8 cellular contexts compared by ENCODE assay signal in the genomic region with DNA sequence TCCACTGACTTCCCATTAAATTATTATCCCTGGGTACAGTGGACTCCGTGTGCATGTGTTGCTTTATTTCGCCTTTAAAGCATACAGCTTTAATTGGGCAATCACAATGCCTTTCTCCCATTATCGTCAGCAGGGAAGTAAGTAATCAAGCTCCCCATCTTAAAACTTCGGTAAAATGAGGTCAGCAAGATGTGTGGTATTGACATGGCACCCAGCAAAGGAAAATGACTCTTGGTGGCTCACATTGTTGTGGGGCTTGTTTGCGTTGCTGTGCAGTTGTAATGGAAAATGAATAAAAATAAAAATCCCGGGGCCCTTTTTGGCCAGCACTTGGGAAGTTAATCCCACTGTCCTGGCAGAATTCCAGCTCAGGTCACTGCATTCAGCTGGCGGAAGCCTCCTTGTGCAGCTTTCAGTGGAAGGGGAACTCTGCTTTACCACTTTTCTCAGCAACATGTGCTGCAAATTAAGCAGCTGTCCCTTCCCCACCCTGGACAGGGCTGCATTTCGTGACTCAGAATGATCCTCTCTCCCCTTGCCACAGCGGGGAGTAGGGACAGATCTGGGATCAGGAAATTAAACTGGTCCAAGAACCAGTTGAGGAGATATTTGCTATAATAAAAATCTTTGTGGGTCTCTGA. TPM values are rescaled to one million over a fixed set of nuclear protein-coding genes. Genes with fewer than 3 reads are reported as not detected.
DNase-seq lines count a peak whose midpoint lies in the region; ATAC-seq, FAIRE-seq and TF ChIP-seq lines count a peak whose summit lies in the region.

No MANE protein-coding gene starts in this region.

- intact Hi-C loops in CD14-positive monocyte (cut with micrococcal nuclease) = no loop called here

- H3K36me3 Mint-ChIP-seq in CD14-positive monocyte (no peaks in the 10 kb centered on the region), T-helper 17 cell (ENCODE audit: low read depth) (no peaks in the 10 kb centered on the region)

- ATAC-seq in GM21390 (IDR thresholded peaks at IDR 0.05; ENCODE audit: unreplicated experiment) (no peak), T-helper 17 cell (no peak)

- FAIRE-seq in bronchial epithelial cell (lab: Jason Lieb, UNC) = no peak

- DNase-seq in CD14-positive monocyte (ENCODE audit: low spot score) = no peak
- DNase-seq in NCI-H146 treated with DMSO at 0.1 percent for 48 hours (lab: John Stamatoyannopoulos, UW; ENCODE audit: unreplicated experiment) = peak; percentile 68
- peak; percentile 42 for DNase-seq in bronchial epithelial cell (ENCODE audit: low read depth)
- peak; percentile 99 for DNase-seq in myocyte (ENCODE audit: low read depth)
- no peak for DNase-seq in activated CD4-positive, alpha-beta T cell treated with anti-CD3 and anti-CD28 coated beads for 48 hours
- no peak for DNase-seq in T-helper 17 cell
- no peak for DNase-seq in superior temporal gyrus (ENCODE audit: extremely low spot score)

- H3K9me3 Mint-ChIP-seq in CD14-positive monocyte = peaks cover 0 to 1% (median 0%) of the 10 kb centered on the region in 7 donors

- no peaks in the 10 kb centered on the region for H3K9me3 ChIP-seq in T-helper 17 cell (ENCODE audit: control insufficient read depth, low read length, poor library complexity, severe bottlenecking)

- no peaks in the 10 kb centered on the region for H3K36me3 ChIP-seq in bronchial epithelial cell (ENCODE audit: control insufficient read depth, insufficient read depth, low read length)

- no peaks in the 10 kb centered on the region for H3K27me3 ChIP-seq in bronchial epithelial cell (ENCODE audit: control insufficient read depth, insufficient read depth, low read length)

- H3K4me1 Mint-ChIP-seq in CD14-positive monocyte (peaks cover 37% of the 10 kb centered on the region), T-helper 17 cell (peaks cover 2% of the 10 kb centered on the region)

- H3K27me3 Mint-ChIP-seq in CD14-positive monocyte (ENCODE audit: low read depth in 3 of 3) (peaks cover 5 to 6% (median 6%) of the 10 kb centered on the region in 3 donors), T-helper 17 cell (peaks cover 30% of the 10 kb centered on the region)

- H3K27ac Mint-ChIP-seq in CD14-positive monocyte (peak overlapping the region in 6 of 7 donors; percentile 15 to 70 (median 52)), T-helper 17 cell (no peak overlapping the region)

- no peak for TF ChIP-seq CTCF in CD14-positive monocyte (IDR thresholded peaks at IDR 0.05)
- TF ChIP-seq CTCF in bronchial epithelial cell (IDR thresholded peaks at IDR 0.05; ENCODE audit: insufficient read depth, low read length, severe bottlenecking) = no peak

- H3K4me3 ChIP-seq in bronchial epithelial cell (ENCODE audit: low read depth, low read length) = no peak overlapping the region

- H3K4me3 Mint-ChIP-seq in CD14-positive monocyte (peak overlapping the region; percentile 67 to 84), T-helper 17 cell (no peak overlapping the region)

RNA-seq across cellular contexts. Expression of gene ATP2A2, which starts 13.9 kb away (rescaled TPM):
- 1 to 10 TPM; 4.5 to 6.9 TPM for polyA plus RNA-seq in CD14-positive monocyte
- total RNA-seq in bronchial epithelial cell (125 and 173 TPM in 2 replicates), myocyte (438 and 959 TPM in 2 replicates), T-helper 17 cell (100 to 1,000 TPM; 109 to 116 TPM)
- 245 TPM for polyA plus RNA-seq in myocyte (2012)

Comparison
In these comparisons a context has a peak if more than half of its experiments do, and no peak if none do; other contexts are left out.
1. DNase-seq: peak in NCI-H146 treated with DMSO at 0.1 percent for 48 hours (single experiment), bronchial epithelial cell (single experiment) and myocyte (single experiment); none in CD14-positive monocyte (single experiment), activated CD4-positive, alpha-beta T cell treated with anti-CD3 and anti-CD28 coated beads for 48 hours (single experiment), T-helper 17 cell (0 of 3) and superior temporal gyrus (single experiment).